20 cellular contexts compared by ENCODE assay signal in the genomic region with DNA sequence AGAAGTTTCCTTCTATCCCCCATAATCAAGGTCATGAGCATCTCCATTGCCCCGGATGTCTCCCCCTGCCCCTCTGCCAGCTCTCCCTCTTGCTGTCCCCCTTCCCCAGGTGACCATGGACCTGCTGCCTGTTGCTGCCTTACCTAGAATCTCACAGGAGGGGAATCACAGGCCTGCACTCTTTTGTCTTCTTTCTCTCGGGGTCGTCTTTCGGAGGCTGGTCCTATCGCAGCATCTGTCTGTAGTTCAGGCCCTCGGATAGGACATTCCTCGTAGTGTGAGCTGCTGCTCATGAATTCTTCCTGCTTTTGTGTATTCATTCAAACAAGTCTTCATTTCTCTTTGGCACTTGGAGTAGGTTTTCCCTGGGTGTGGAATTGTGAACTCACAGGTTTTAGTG. TPM values are rescaled to one million over a fixed set of nuclear protein-coding genes. Genes with fewer than 3 reads are reported as not detected.
DNase-seq lines count a peak whose midpoint lies in the region; ATAC-seq and TF ChIP-seq lines count a peak whose summit lies in the region.
"Had no signal": no experiment of that assay in that cellular context is flagged by ENCODE, and none has a peak within 500 bp of the region (broad histone marks: within the 10 kb centered on the region; RNA-seq: fewer than 3 reads in every experiment).

No MANE protein-coding gene starts in this region.

- no peaks in the 10 kb centered on the region for H3K36me3 Mint-ChIP-seq in activated B cell treated with CpG ODN at 0.5 μM for 24 hours (ENCODE audit: low read depth)
- no peaks in the 10 kb centered on the region for H3K36me3 Mint-ChIP-seq in osteocyte (ENCODE audit: unreplicated experiment)
- no peaks in the 10 kb centered on the region for H3K36me3 Mint-ChIP-seq in activated CD4-positive, alpha-beta T cell treated with anti-CD3 and anti-CD28 coated beads for 36 hours (ENCODE audit: low read depth)

- WGBS in right cardiac atrium, result 62% methylated on average over 7 of the region's 7 CpGs

- POLR2A ChIA-PET in activated B cell treated with CpG ODN at 0.5 μM for 24 hours (lab: Charles Lee), result no interaction called here
- POLR2A ChIA-PET in activated CD4-positive, alpha-beta T cell treated with anti-CD3 and anti-CD28 coated beads for 36 hours (lab: Charles Lee), result no interaction called here

- CTCF ChIA-PET in activated B cell treated with CpG ODN at 0.5 μM for 24 hours (lab: Charles Lee), result no interaction called here
- CTCF ChIA-PET in activated CD4-positive, alpha-beta T cell treated with anti-CD3 and anti-CD28 coated beads for 36 hours (lab: Charles Lee), result interaction anchor here (0.5 to 0.6 kb wide), 2 partner anchors 16 to 59 kb away, joined by 3 read pairs; no protein-coding TSS in a partner anchor

- ATAC-seq in right cardiac atrium (no peak), activated B cell treated with CpG ODN at 0.5 μM for 24 hours (ENCODE audit: low read depth) (no peak)
- no peak for ATAC-seq in activated CD4-positive, alpha-beta T cell treated with anti-CD3 and anti-CD28 coated beads for 36 hours
- ATAC-seq: A549 had no signal

- no peak overlapping the region for H3K27ac ChIP-seq in right cardiac atrium (ENCODE audit: low read length)
- H3K27ac ChIP-seq: A549, C4-2B had no signal

- H3K9me3 Mint-ChIP-seq in activated B cell treated with CpG ODN at 0.5 μM for 24 hours (no peaks in the 10 kb centered on the region), osteocyte (ENCODE audit: unreplicated experiment) (peaks cover 6% of the 10 kb centered on the region)
- no peaks in the 10 kb centered on the region for H3K9me3 Mint-ChIP-seq in activated CD4-positive, alpha-beta T cell treated with anti-CD3 and anti-CD28 coated beads for 36 hours (ENCODE audit: low read depth)

- H3K27me3 ChIP-seq in right cardiac atrium (ENCODE audit: control insufficient read depth, insufficient read depth), result no peaks in the 10 kb centered on the region

- no peak overlapping the region for H3K4me3 ChIP-seq in right cardiac atrium (ENCODE audit: low read length)
- H3K4me3 ChIP-seq: A549 had no signal

- H3K4me1 Mint-ChIP-seq in activated B cell treated with CpG ODN at 0.5 μM for 24 hours, result no peaks in the 10 kb centered on the region
- H3K4me1 Mint-ChIP-seq in osteocyte (ENCODE audit: unreplicated experiment), result no peaks in the 10 kb centered on the region
- no peaks in the 10 kb centered on the region for H3K4me1 Mint-ChIP-seq in activated CD4-positive, alpha-beta T cell treated with anti-CD3 and anti-CD28 coated beads for 36 hours

- H3K27ac Mint-ChIP-seq in activated B cell treated with CpG ODN at 0.5 μM for 24 hours, result no peak overlapping the region
- H3K27ac Mint-ChIP-seq in osteocyte (ENCODE audit: unreplicated experiment), result no peak overlapping the region
- H3K27ac Mint-ChIP-seq in activated CD4-positive, alpha-beta T cell treated with anti-CD3 and anti-CD28 coated beads for 36 hours, result no peak overlapping the region

- TF ChIP-seq CTCF in activated B cell treated with CpG ODN at 0.5 μM for 24 hours (IDR thresholded peaks at IDR 0.05), result no peak
- no peak for TF ChIP-seq CTCF in osteocyte (IDR thresholded peaks at IDR 0.05)

- no peaks in the 10 kb centered on the region for H3K27me3 Mint-ChIP-seq in activated B cell treated with CpG ODN at 0.5 μM for 24 hours
- no peaks in the 10 kb centered on the region for H3K27me3 Mint-ChIP-seq in osteocyte (ENCODE audit: unreplicated experiment)
- H3K27me3 Mint-ChIP-seq in activated CD4-positive, alpha-beta T cell treated with anti-CD3 and anti-CD28 coated beads for 36 hours, result no peaks in the 10 kb centered on the region

- H3K4me1 ChIP-seq in right cardiac atrium (ENCODE audit: control insufficient read depth, insufficient read depth, low read length), result no peaks in the 10 kb centered on the region
- H3K4me1 ChIP-seq: A549 had no signal

- DNase-seq in cardiac septum (ENCODE audit: low spot score) (peak; percentile 60), right cardiac atrium (no peak), activated B cell treated with CpG ODN at 0.5 μM for 24 hours (peak; percentile 4), osteocyte (ENCODE audit: extremely low spot score, unreplicated experiment) (peak; percentile 19), NCI-H2227 treated with DMSO at 0.1 percent for 48 hours (lab: John Stamatoyannopoulos, UW) (no peak), OCI-M1 (lab: John Stamatoyannopoulos, UW) (no peak)
- DNase-seq in activated CD4-positive, alpha-beta T cell treated with anti-CD3 and anti-CD28 coated beads for 36 hours, result no peak
- DNase-seq: DMS79 treated with DMSO at 0.1 percent for 48 hours, H9, IMR-90, NCI-H1417, NCI-H187, NCI-H2107, NCI-H510A treated with DMSO at 0.1 percent for 48 hours, NCI-H774, SHP77 had no signal

- no peak overlapping the region for H3K4me3 Mint-ChIP-seq in activated B cell treated with CpG ODN at 0.5 μM for 24 hours
- no peak overlapping the region for H3K4me3 Mint-ChIP-seq in osteocyte (ENCODE audit: unreplicated experiment)
- no peak overlapping the region for H3K4me3 Mint-ChIP-seq in activated CD4-positive, alpha-beta T cell treated with anti-CD3 and anti-CD28 coated beads for 36 hours
- H3K4me3 Mint-ChIP-seq: H9 had no signal

- H3K9me3 ChIP-seq in right cardiac atrium (ENCODE audit: control insufficient read depth, low read length), result no peaks in the 10 kb centered on the region
- H3K9me3 ChIP-seq: A549 had no signal

- intact Hi-C loops in cardiac septum (cut with DNase I) (no loop called here), right cardiac atrium (cut with DNase I) (no loop called here), activated B cell treated with CpG ODN at 0.5 μM for 24 hours (cut with micrococcal nuclease) (no loop called here)
- intact Hi-C loops in activated CD4-positive, alpha-beta T cell treated with anti-CD3 and anti-CD28 coated beads for 36 hours (cut with DNase I, micrococcal nuclease), result no loop called here

RNA-seq across cellular contexts. Expression of a gene that starts 39.9 kb away (rescaled TPM):
- total RNA-seq in cardiac septum (not detected), right cardiac atrium (not detected), activated B cell treated with CpG ODN at 0.5 μM for 24 hours (not detected in 2 replicates), osteocyte (not detected in 2 replicates)
- polyA plus RNA-seq in right cardiac atrium, result not detected
- total RNA-seq in activated CD4-positive, alpha-beta T cell treated with anti-CD3 and anti-CD28 coated beads for 36 hours, result not detected
- total RNA-seq: H9, IMR-90, M059J, RPMI7951 had no signal
- polyA plus RNA-seq: A549, IMR-90 had no signal

Comparison
In these comparisons a context has a peak if more than half of its experiments do, and no peak if none do; other contexts are left out.
1. DNase-seq: peak in cardiac septum (single experiment), activated B cell treated with CpG ODN at 0.5 μM for 24 hours (single experiment) and osteocyte (single experiment); none in right cardiac atrium (0 of 3), NCI-H2227 treated with DMSO at 0.1 percent for 48 hours (single experiment), OCI-M1 (single experiment) and activated CD4-positive, alpha-beta T cell treated with anti-CD3 and anti-CD28 coated beads for 36 hours (single experiment).